In the genomic region with DNA sequence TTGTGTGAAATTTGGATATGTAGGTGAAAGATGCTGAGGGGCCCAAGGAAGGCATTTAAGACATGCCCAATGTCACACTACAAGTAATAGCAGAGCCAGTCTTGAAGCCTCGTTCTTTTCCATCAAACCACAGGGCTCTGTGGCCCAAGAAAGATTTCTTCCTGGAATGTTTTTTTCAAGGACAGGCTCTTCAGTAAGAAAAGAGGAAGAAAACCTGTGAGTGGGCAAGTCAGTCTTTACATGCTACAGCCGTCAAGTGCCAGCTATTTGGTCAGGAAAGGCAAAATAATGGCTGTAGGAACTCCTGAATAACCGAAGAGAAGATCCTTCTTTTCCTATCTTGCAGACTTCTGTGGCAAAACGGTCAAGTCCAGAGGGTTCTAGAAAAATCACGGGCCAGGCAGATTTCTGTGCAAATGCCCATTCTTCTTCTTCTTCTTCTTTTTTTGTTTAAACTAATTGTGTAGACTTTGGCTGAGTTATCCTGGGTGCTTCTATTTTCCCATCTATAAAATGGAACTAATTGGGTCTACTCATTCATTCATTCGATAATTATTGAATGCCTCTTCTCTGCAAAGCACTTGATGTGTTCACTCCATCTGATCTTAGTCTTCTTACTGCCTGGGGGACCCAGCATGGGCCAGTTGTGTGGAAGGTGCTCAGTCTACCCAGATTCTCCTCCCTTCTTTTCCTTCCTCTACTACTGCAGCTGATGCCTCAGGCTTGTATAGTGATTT, we compare ENCODE assay signal across 1 cellular context.
TF ChIP-seq lines count a peak whose summit lies in the region.

No MANE protein-coding gene starts in this region.

TF ChIP-seq in H1, 55 proteins besides CTCF, POLR2A, EP300 and RAD21:
- TF ChIP-seq GTF2F1 (IDR thresholded peaks at IDR 0.05; ENCODE audit: borderline replicate concordance, low read depth, low read length), result no peak
- TF ChIP-seq POLR2AphosphoS5 (IDR thresholded peaks at IDR 0.05; ENCODE audit: low read depth, low read length), result no peak
- no peak for TF ChIP-seq YY1 (IDR thresholded peaks at IDR 0.05; ENCODE audit: low read depth, low read length)
- no peak for TF ChIP-seq HDAC2 (IDR thresholded peaks at IDR 0.05; ENCODE audit: borderline replicate concordance in 1 of 2, low read depth in 2 of 2, low read length in 2 of 2)
- TF ChIP-seq RFX5 (IDR thresholded peaks at IDR 0.05; ENCODE audit: borderline replicate concordance, low read depth, low read length), result no peak
- no peak for TF ChIP-seq BCL11A (IDR thresholded peaks at IDR 0.05; ENCODE audit: low read depth in 2 of 2, low read length in 2 of 2)
- TF ChIP-seq, protein P1, sequence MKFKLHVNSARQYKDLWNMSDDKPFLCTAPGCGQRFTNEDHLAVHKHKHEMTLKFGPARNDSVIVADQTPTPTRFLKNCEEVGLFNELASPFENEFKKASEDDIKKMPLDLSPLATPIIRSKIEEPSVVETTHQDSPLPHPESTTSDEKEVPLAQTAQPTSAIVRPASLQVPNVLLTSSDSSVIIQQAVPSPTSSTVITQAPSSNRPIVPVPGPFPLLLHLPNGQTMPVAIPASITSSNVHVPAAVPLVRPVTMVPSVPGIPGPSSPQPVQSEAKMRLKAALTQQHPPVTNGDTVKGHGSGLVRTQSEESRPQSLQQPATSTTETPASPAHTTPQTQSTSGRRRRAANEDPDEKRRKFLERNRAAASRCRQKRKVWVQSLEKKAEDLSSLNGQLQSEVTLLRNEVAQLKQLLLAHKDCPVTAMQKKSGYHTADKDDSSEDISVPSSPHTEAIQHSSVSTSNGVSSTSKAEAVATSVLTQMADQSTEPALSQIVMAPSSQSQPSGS (IDR thresholded peaks at IDR 0.05; ENCODE audit: low read length), result no peak
- no peak for TF ChIP-seq TBP (IDR thresholded peaks at IDR 0.05; ENCODE audit: low read depth, low read length)
